10 cellular contexts compared by ENCODE assay signal in the genomic region with DNA sequence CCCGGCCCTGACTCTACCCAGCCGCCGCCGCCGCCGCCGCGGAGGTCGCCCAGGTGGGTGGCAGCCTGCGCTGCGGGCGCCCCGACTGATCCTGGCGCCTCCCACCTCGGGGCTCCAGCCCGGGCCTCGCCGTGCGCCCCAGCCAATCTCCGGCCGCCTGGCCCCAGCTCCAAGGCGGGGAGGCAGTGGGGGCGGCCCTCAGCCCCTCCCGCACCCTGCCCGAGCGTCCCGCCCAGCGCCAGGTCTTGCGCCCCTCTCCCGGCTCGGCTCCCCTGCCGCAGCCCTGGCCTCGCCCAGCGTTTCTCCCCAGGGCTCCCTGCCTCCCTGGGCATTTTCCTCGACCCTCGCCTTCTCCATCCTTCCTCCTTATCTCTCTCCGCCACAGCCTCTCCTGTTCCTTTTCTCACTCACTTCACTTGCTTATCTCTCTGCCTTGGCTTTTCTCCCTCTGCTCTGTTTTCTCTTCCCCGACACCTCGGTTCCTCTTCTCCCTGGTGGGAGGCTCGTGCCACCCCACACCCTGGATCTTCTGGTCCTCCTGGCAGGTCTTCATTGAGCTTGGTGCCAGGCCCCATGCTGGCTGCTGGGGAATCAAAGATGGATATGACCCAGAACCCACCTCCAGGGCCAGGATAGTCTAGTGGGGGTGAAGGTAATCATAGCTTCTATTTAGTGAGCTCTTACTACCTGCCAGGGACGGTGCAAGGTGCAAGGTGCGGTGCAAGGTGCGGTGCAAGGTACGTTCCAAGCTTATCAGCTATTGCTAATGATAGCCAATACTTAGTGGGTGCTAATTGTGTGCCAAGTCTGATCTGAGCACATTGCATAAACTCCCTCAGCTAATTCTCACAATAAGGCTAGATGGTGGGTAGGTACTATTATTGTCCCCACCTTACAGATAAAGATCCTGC. TPM values are rescaled to one million over a fixed set of nuclear protein-coding genes. Genes with fewer than 3 reads are reported as not detected.
A peak's percentile ranks its signal among the peaks of the same experiment; 100 is the strongest.
DNase-seq lines count a peak whose midpoint lies in the region; ATAC-seq and TF ChIP-seq lines count a peak whose summit lies in the region.
"Had no signal": no experiment of that assay in that cellular context is flagged by ENCODE, and none has a peak within 500 bp of the region (broad histone marks: within the 10 kb centered on the region; RNA-seq: fewer than 3 reads in every experiment).

TSS of gene SFRP5 (minus strand) at position 87 of the 911 bp plus-strand sequence. CDS start 166 bp downstream, outside the sequence.

- peak within 1 kb of the TSS; percentile 69 for H3K4me3 Mint-ChIP-seq in activated T-cell treated with anti-CD3 and anti-CD28 coated beads, Interleukin-2, amount 50 U/mL, for 24 hours

- peaks cover 2% of the 10 kb centered on the region for H3K4me1 ChIP-seq in mammary epithelial cell (ENCODE audit: insufficient read depth, low read length)
- peaks cover 3 to 11% of the 10 kb centered on the region in 2 donors for H3K4me1 ChIP-seq in left lung
- H3K4me1 ChIP-seq in suprapubic skin, result peaks cover 13% of the 10 kb centered on the region

- H3K4me2 ChIP-seq in mammary epithelial cell (ENCODE audit: insufficient read depth, low read depth, low read length), result peak within 1 kb of the TSS; percentile 82

- H3K4me3 ChIP-seq in mammary epithelial cell (replicated peaks in 1 of 3; ENCODE audit: insufficient read depth in 1 of 3, low read depth in 2 of 3, low read length in 3 of 3) (peak within 1 kb of the TSS in 2 of 3 experiments; percentile 28 to 29), left lung (peak within 1 kb of the TSS in 1 of 2 donors; percentile 20), suprapubic skin (peak within 1 kb of the TSS; percentile 42)

- TF ChIP-seq EP300 in suprapubic skin (IDR thresholded peaks at IDR 0.05), result no peak

- no peak for TF ChIP-seq POLR2A in suprapubic skin (IDR thresholded peaks at IDR 0.05)

- H3K79me2 ChIP-seq in mammary epithelial cell (ENCODE audit: insufficient read depth, low read length), result no peaks in the 10 kb centered on the region

- DNase-seq in activated T-cell treated with anti-CD3 and anti-CD28 coated beads, Interleukin-2, amount 50 U/mL, for 24 hours, result no peak
- no peak for DNase-seq in activated T-cell treated with anti-CD3 and anti-CD28 coated beads, Interleukin-2, amount 50 U/mL, for 1 hour
- DNase-seq in mammary epithelial cell, result no peak
- DNase-seq in left lung, result peak in 1 of 2 donors; percentile 68
- no peak for DNase-seq in suprapubic skin (ENCODE audit: low spot score in 2 of 2)
- DNase-seq in stimulated activated naive CD4-positive, alpha-beta T cell treated with Interleukin-2 at 50 U/mL for 16 hours (lab: John Stamatoyannopoulos, UW), result no peak
- no peak for DNase-seq in NCI-H1105 treated with DMSO at 0.1 percent for 48 hours (lab: John Stamatoyannopoulos, UW)
- DNase-seq in NCI-H1694 (lab: John Stamatoyannopoulos, UW), result no peak

- no TSS peak for BruUV-seq in mammary epithelial cell (replicated peaks; lab: Mats Ljungman, UMichigan)

- H3K27ac ChIP-seq in mammary epithelial cell (ENCODE audit: insufficient read depth, low read depth, low read length) (no peak within 1 kb of the TSS), left lung (no peak within 1 kb of the TSS), suprapubic skin (no peak within 1 kb of the TSS)

- no peak within 1 kb of the TSS for H2AFZ ChIP-seq in mammary epithelial cell (ENCODE audit: low read depth, low read length)

- peaks cover 36% of the 10 kb centered on the region for H3K27me3 Mint-ChIP-seq in activated T-cell treated with anti-CD3 and anti-CD28 coated beads, Interleukin-2, amount 50 U/mL, for 24 hours

- H3K9ac ChIP-seq in mammary epithelial cell (ENCODE audit: insufficient read depth, low read length), result no peak within 1 kb of the TSS

- no peak for TF ChIP-seq CTCF in mammary epithelial cell (conservative IDR thresholded peaks at IDR 0.05 in 1 of 2, IDR thresholded peaks at IDR 0.05 in 1 of 2; ENCODE audit: extremely low read depth in 1 of 2, insufficient read depth in 1 of 2, low read depth in 1 of 2, low read length in 2 of 2)
- TF ChIP-seq CTCF in left lung (IDR thresholded peaks at IDR 0.05), result no peak
- no peak for TF ChIP-seq CTCF in suprapubic skin (IDR thresholded peaks at IDR 0.05)

- H4K20me1 ChIP-seq in mammary epithelial cell (ENCODE audit: insufficient read depth, low read length), result no peaks in the 10 kb centered on the region

- CTCF ChIA-PET in mammary epithelial cell (lab: Charles Lee; ENCODE audit: low non-redundant PET), result no interaction called here

- H3K27ac Mint-ChIP-seq in activated T-cell treated with anti-CD3 and anti-CD28 coated beads, Interleukin-2, amount 50 U/mL, for 24 hours, result no peak within 1 kb of the TSS

- dilution Hi-C loops in mammary epithelial cell (cut with HindIII; ENCODE audit: low sequenced_read_pairs), result loop anchor here (10.0 kb wide), 1 partner anchor 203 kb away; no protein-coding TSS in a partner anchor

- H3K9me3 Mint-ChIP-seq in activated T-cell treated with anti-CD3 and anti-CD28 coated beads, Interleukin-2, amount 50 U/mL, for 24 hours, result no peaks in the 10 kb centered on the region

- no peaks in the 10 kb centered on the region for H3K36me3 Mint-ChIP-seq in activated T-cell treated with anti-CD3 and anti-CD28 coated beads, Interleukin-2, amount 50 U/mL, for 24 hours (ENCODE audit: low read depth)

- H3K9me3 ChIP-seq in mammary epithelial cell (replicated peaks; ENCODE audit: insufficient read depth, low read length), result no peaks in the 10 kb centered on the region
- H3K9me3 ChIP-seq in left lung, result no peaks in the 10 kb centered on the region
- no peaks in the 10 kb centered on the region for H3K9me3 ChIP-seq in suprapubic skin

- H3K27me3 ChIP-seq in mammary epithelial cell (ENCODE audit: insufficient read depth, low read length) (peaks cover 17% of the 10 kb centered on the region), left lung (peaks cover 25 to 57% of the 10 kb centered on the region in 2 donors), suprapubic skin (peaks cover 54% of the 10 kb centered on the region)

- intact Hi-C loops in mammary epithelial cell (cut with micrococcal nuclease), result no loop called here
- intact Hi-C loops in left lung (cut with DNase I), result no loop called here

- in situ Hi-C loops in mammary epithelial cell (cut with MboI; ENCODE audit: low sequenced_read_pairs in 2 of 2), result no loop called here

- H3K36me3 ChIP-seq in mammary epithelial cell (ENCODE audit: insufficient read depth, low read length), result no peaks in the 10 kb centered on the region
- no peaks in the 10 kb centered on the region for H3K36me3 ChIP-seq in left lung
- no peaks in the 10 kb centered on the region for H3K36me3 ChIP-seq in suprapubic skin

- 49% methylated on average over 23 of the region's 44 CpGs for WGBS in mammary epithelial cell (ENCODE audit: low coverage, missing lambda C conversion rate)
- 21% methylated on average over 26 of the region's 44 CpGs for WGBS in suprapubic skin

- peak; percentile 7 for ATAC-seq in left lung

- H3K4me1 Mint-ChIP-seq in activated T-cell treated with anti-CD3 and anti-CD28 coated beads, Interleukin-2, amount 50 U/mL, for 24 hours (ENCODE audit: low read depth), result peaks cover 13% of the 10 kb centered on the region

RNA-seq across cellular contexts. Expression of gene SFRP5, which starts in this region (rescaled TPM):
- total RNA-seq in mammary epithelial cell (not detected), left lung (1 to 10 TPM in 1 of 2 donors, under 1 TPM in 1; 0.24 to 1.9 TPM), suprapubic skin (1 to 10 TPM in 3 of 4 donors, under 1 TPM in 1; 0.91 to 2.2 (median 1.0) TPM)
- polyA plus RNA-seq in mammary epithelial cell, result not detected
- polyA minus RNA-seq in mammary epithelial cell, result 0.31 TPM
- total RNA-seq: dermis microvascular lymphatic vessel endothelial cell; T-helper 1 cell treated with Interleukin-12 subunit alpha and Interleukin-12 subunit beta and Interleukin-4 antibody, amounts not matched to agents 30 ng/mL and 1 ng/mL, for 36 hours had no signal
